19 cellular contexts compared by ENCODE assay signal in genomic region chr20:19858972-19859371, GRCh38.
A peak's percentile ranks its signal among the peaks of the same experiment; 100 is the strongest.
DNase-seq lines count a peak whose midpoint lies in the region; ATAC-seq, FAIRE-seq and TF ChIP-seq lines count a peak whose summit lies in the region.
"Had no signal": no experiment of that assay in that cellular context is flagged by ENCODE, and none has a peak within 500 bp of the region (broad histone marks: within the 10 kb centered on the region; RNA-seq: fewer than 3 reads in every experiment).

No MANE protein-coding gene starts in this region.

- in situ Hi-C loops in HepG2 (cut with HindIII; ENCODE audit: extremely low pct_ligation_motif_present, low pct_unique_long_range_greater_than_20kb) (no loop called here), astrocyte of the spinal cord (cut with HindIII; ENCODE audit: low sequenced_read_pairs) (no loop called here)

- TF ChIP-seq POLR2A in HepG2 (IDR thresholded peaks at IDR 0.05; ENCODE audit: insufficient read depth in 1 of 2, low read depth in 2 of 2, low read length in 2 of 2) (no peak), right lobe of liver (IDR thresholded peaks at IDR 0.05) (no peak)

- TF ChIP-seq RAD21 in HepG2 (CRISPR knock-in tag; IDR thresholded peaks at IDR 0.05): no peak

- H3K9me3 ChIP-seq in HepG2 (ENCODE audit: low read length) (no peaks in the 10 kb centered on the region), right lobe of liver (no peaks in the 10 kb centered on the region), PC-9 (ENCODE audit: insufficient read depth, low read depth) (no peaks in the 10 kb centered on the region)
- H3K9me3 ChIP-seq: ascending aorta, testis had no signal

- H3F3A ChIP-seq in PC-9 (ENCODE audit: insufficient read depth, low read depth): no peaks in the 10 kb centered on the region

- intact Hi-C loops in HepG2 (cut with micrococcal nuclease; ENCODE audit: unreplicated experiment): no loop called here
- intact Hi-C loops in right lobe of liver (cut with DNase I): no loop called here
- intact Hi-C loops in PC-9 (cut with micrococcal nuclease; ENCODE audit: unreplicated experiment): no loop called here

- no peak for FAIRE-seq in HepG2 (lab: Jason Lieb, UNC)
- FAIRE-seq: G401.6, HTR-8/SVneo had no signal

- no peaks in the 10 kb centered on the region for H3K9me2 ChIP-seq in PC-9 (ENCODE audit: insufficient read depth)

- H3K79me2 ChIP-seq in HepG2 (ENCODE audit: insufficient read depth, low read length) (no peaks in the 10 kb centered on the region), PC-9 (ENCODE audit: low read depth) (no peaks in the 10 kb centered on the region)

- WGBS in HepG2 (ENCODE audit: low lambda C conversion rate): 86% methylated on average over 2 of the region's 2 CpGs
- WGBS in right lobe of liver (ENCODE audit: insufficient coverage, low coverage, low lambda C conversion rate, missing lambda C conversion rate): 100% methylated on average over 1 of the region's 2 CpGs

- H3K27ac ChIP-seq in HepG2 (ENCODE audit: extremely low read length, insufficient read depth, low read length): no peak overlapping the region
- no peak overlapping the region for H3K27ac ChIP-seq in right lobe of liver
- no peak overlapping the region for H3K27ac ChIP-seq in PC-9
- H3K27ac ChIP-seq: ascending aorta, testis had no signal

- DNase-seq in HepG2 (ENCODE audit: low spot score) (no peak), right lobe of liver (no peak), astrocyte of the spinal cord (ENCODE audit: low read depth, low spot score) (peak; percentile 60), iris pigment epithelial cell (ENCODE audit: low read depth) (peak; percentile 28), kidney glomerular epithelial cell (lab: John Stamatoyannopoulos, UW) (no peak), PC-9 (no peak), NCI-H1105 treated with DMSO at 0.1 percent for 48 hours (lab: John Stamatoyannopoulos, UW) (no peak), globus pallidus (ENCODE audit: low spot score) (no peak)
- DNase-seq: activated CD8-positive, alpha-beta T cell treated with anti-CD3 and anti-CD28 coated beads for 36 hours; H7; naive thymus-derived CD8-positive, alpha-beta T cell; NCI-H2081 treated with DMSO at 0.1 percent for 48 hours; NCI-H526 treated with DMSO at 0.1 percent for 48 hours; stimulated activated CD4-positive, alpha-beta T cell treated with anti-CD3 and anti-CD28 coated beads, Interleukin-2, amount 100 ng/mL, for 24 hours; SW 1271; testis had no signal

- ATAC-seq in HepG2 (no peak), right lobe of liver (no peak)
- ATAC-seq: activated CD8-positive, alpha-beta T cell treated with anti-CD3 and anti-CD28 coated beads for 36 hours; naive thymus-derived CD8-positive, alpha-beta T cell had no signal

- H3K27me3 ChIP-seq in HepG2 (ENCODE audit: control insufficient read depth in 1 of 2, insufficient read depth in 2 of 2, low read length in 2 of 2) (no peaks in the 10 kb centered on the region), right lobe of liver (no peaks in the 10 kb centered on the region), PC-9 (ENCODE audit: insufficient read depth, low read depth) (no peaks in the 10 kb centered on the region)
- H3K27me3 ChIP-seq: ascending aorta, testis had no signal

- H3K4me2 ChIP-seq in HepG2 (ENCODE audit: low read depth, low read length) (no peak overlapping the region), PC-9 (no peak overlapping the region)

- CTCF ChIA-PET in HepG2 (lab: Yijun Ruan, JAX; ENCODE audit: low intra/inter-chr PET ratio, low total read pairs): no interaction called here
- CTCF ChIA-PET in PC-9 (lab: Charles Lee): no interaction called here

- H3K9ac ChIP-seq in HepG2 (ENCODE audit: insufficient read depth, low read depth, low read length): no peak overlapping the region

- POLR2A ChIA-PET in HepG2 (lab: Yijun Ruan, JAX) (interaction anchor here (0.8 kb wide), 1 partner anchor 21 kb away, joined by 5 read pairs; no protein-coding TSS in a partner anchor), PC-9 (lab: Charles Lee; ENCODE audit: unreplicated experiment) (no interaction called here)

- no peak for TF ChIP-seq EP300 in HepG2 (IDR thresholded peaks at IDR 0.05; ENCODE audit: low read depth in 2 of 2, low read length in 2 of 2)
- TF ChIP-seq EP300 in HepG2 (CRISPR knock-in tag; IDR thresholded peaks at IDR 0.05; ENCODE audit: borderline replicate concordance): no peak

- H3K4me1 ChIP-seq in HepG2 (ENCODE audit: insufficient read depth, low read length): peaks cover 10% of the 10 kb centered on the region; the same call in 1 of the 2 replicates
- peaks cover 0 to 25% (median 3%) of the 10 kb centered on the region in 4 donors for H3K4me1 ChIP-seq in right lobe of liver
- H3K4me1 ChIP-seq in PC-9 (replicated peaks; ENCODE audit: insufficient read depth): no peaks in the 10 kb centered on the region; the same call in 1 of the 2 replicates
- H3K4me1 ChIP-seq: ascending aorta, testis had no signal

- no TSS peak for BruUV-seq in HepG2 (replicated peaks; lab: Mats Ljungman, UMichigan)
- BruUV-seq in PC-9 (replicated peaks; lab: Mats Ljungman, UMichigan): no TSS peak

- H4K20me1 ChIP-seq in HepG2 (ENCODE audit: insufficient read depth, low read length) (no peaks in the 10 kb centered on the region), PC-9 (ENCODE audit: insufficient read depth) (no peaks in the 10 kb centered on the region)

- H3K4me3 ChIP-seq in HepG2 (replicated peaks in 1 of 3; ENCODE audit: insufficient read depth in 1 of 3, low read depth in 2 of 3, low read length in 3 of 3): no peak overlapping the region
- no peak overlapping the region for H3K4me3 ChIP-seq in right lobe of liver
- no peak overlapping the region for H3K4me3 ChIP-seq in astrocyte of the spinal cord (ENCODE audit: low read depth, low read length)
- H3K4me3 ChIP-seq in PC-9: no peak overlapping the region
- H3K4me3 ChIP-seq: ascending aorta, testis had no signal

- no peak overlapping the region for H2AFZ ChIP-seq in HepG2 (ENCODE audit: low read length)
- H2AFZ ChIP-seq in PC-9: no peak overlapping the region

- TF ChIP-seq CTCF in HepG2 (CRISPR knock-in tag; IDR thresholded peaks at IDR 0.05): no peak
- no peak for TF ChIP-seq CTCF in right lobe of liver (IDR thresholded peaks at IDR 0.05)
- no peak for TF ChIP-seq CTCF in astrocyte of the spinal cord (IDR thresholded peaks at IDR 0.05; ENCODE audit: low read depth, low read length)
- no peak for TF ChIP-seq CTCF in PC-9 (conservative IDR thresholded peaks at IDR 0.05)

- H3K36me3 ChIP-seq in HepG2 (replicated peaks in 1 of 2; ENCODE audit: control insufficient read depth in 1 of 2, insufficient read depth in 2 of 2, low read length in 2 of 2) (no peaks in the 10 kb centered on the region), right lobe of liver (no peaks in the 10 kb centered on the region), PC-9 (ENCODE audit: low read depth) (no peaks in the 10 kb centered on the region)
- H3K36me3 ChIP-seq: ascending aorta had no signal

TF ChIP-seq in HepG2, 621 proteins besides CTCF, POLR2A, EP300 and RAD21:
- TF ChIP-seq YY1 (IDR thresholded peaks at IDR 0.05; ENCODE audit: insufficient read depth, insufficient replicate concordance, low read depth, low read length): no peak
- no peak for TF ChIP-seq ZNF761 (CRISPR knock-in tag; conservative IDR thresholded peaks at IDR 0.05)
- TF ChIP-seq SMYD3 (CRISPR knock-in tag; IDR thresholded peaks at IDR 0.05): no peak
- 0 out of 2 replicates have a peak, but pooled peaks have one; percentile 6 for TF ChIP-seq CEBPB (IDR thresholded peaks at IDR 0.05; ENCODE audit: borderline replicate concordance, low read depth, low read length)
- TF ChIP-seq HCFC1 (IDR thresholded peaks at IDR 0.05; ENCODE audit: low read depth, low read length): no peak

Comparison
In these comparisons a context has a peak if more than half of its experiments do, and no peak if none do; other contexts are left out.
1. DNase-seq: peak in astrocyte of the spinal cord (single experiment) and iris pigment epithelial cell (single experiment); none in HepG2 (single experiment), right lobe of liver (0 of 3), kidney glomerular epithelial cell (single experiment), PC-9 (0 of 2), NCI-H1105 treated with DMSO at 0.1 percent for 48 hours (single experiment) and globus pallidus (single experiment).